In genomic region chr7:99433158-99433557, GRCh38 we compare ENCODE assay signal across 1 cellular context.
TF ChIP-seq lines count a peak whose summit lies in the region.

No MANE protein-coding gene starts in this region.

TF ChIP-seq in IMR-90, 13 proteins besides CTCF, POLR2A, EP300 and RAD21:
- TF ChIP-seq CEBPB (IDR thresholded peaks at IDR 0.05; ENCODE audit: low read depth, low read length): no peak
- TF ChIP-seq MXI1 (IDR thresholded peaks at IDR 0.05; ENCODE audit: borderline replicate concordance, low read depth, low read length): no peak
- TF ChIP-seq USF2 (IDR thresholded peaks at IDR 0.05; ENCODE audit: low read depth, low read length): no peak
- TF ChIP-seq NFE2L2 (IDR thresholded peaks at IDR 0.05; ENCODE audit: low read depth, low read length): no peak
- TF ChIP-seq RFX5 (IDR thresholded peaks at IDR 0.05; ENCODE audit: low read depth, low read length): no peak
- no peak for TF ChIP-seq ELK1 (IDR thresholded peaks at IDR 0.05; ENCODE audit: borderline replicate concordance, low read depth, low read length)
- TF ChIP-seq MAZ (IDR thresholded peaks at IDR 0.05; ENCODE audit: borderline replicate concordance, low read depth, low read length): no peak
- TF ChIP-seq BHLHE40 (IDR thresholded peaks at IDR 0.05; ENCODE audit: low read depth, low read length): no peak
- no peak for TF ChIP-seq FOS (IDR thresholded peaks at IDR 0.05; ENCODE audit: low read depth, low read length)
- no peak for TF ChIP-seq MAFK (IDR thresholded peaks at IDR 0.05; ENCODE audit: low read depth, low read length)
- TF ChIP-seq RCOR1 (IDR thresholded peaks at IDR 0.05; ENCODE audit: insufficient replicate concordance, low read length): no peak
- TF ChIP-seq SMC3 (IDR thresholded peaks at IDR 0.05; ENCODE audit: low read depth, low read length): no peak
- TF ChIP-seq CHD1 (IDR thresholded peaks at IDR 0.05; ENCODE audit: low read depth, low read length): no peak
